In the genomic region with DNA sequence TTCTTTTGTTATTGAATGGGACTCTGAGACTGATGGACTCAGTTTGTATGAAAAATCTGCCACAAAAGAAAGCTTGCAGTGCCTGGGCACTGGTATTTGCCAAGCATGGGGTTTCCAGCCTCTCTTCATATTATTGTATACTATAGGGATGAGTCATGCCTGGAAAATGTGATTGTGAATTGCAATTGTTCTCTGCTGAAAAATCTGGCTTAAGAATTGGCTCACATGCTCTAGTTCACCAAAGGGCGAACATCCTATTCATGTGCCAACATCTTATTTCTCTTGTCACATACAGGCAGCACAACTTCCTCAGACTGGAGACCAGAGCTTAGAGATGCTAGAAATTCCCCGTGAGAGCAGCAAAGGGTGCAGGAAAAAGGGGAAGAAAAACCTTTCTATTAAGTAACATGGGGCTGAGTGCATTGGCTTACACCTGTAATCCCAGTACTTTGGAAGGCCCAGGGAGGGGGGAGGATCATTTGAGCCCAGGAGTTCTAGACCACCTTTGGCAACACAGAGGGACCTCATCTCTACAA, we compare ENCODE assay signal across 9 cellular contexts.
DNase-seq lines count a peak whose midpoint lies in the region; ATAC-seq, FAIRE-seq and TF ChIP-seq lines count a peak whose summit lies in the region.
"Had no signal": no experiment of that assay in that cellular context is flagged by ENCODE, and none has a peak within 500 bp of the region (broad histone marks: within the 10 kb centered on the region; RNA-seq: fewer than 3 reads in every experiment).

No MANE protein-coding gene starts in this region.

- no peaks in the 10 kb centered on the region for H3K4me1 ChIP-seq in CD4-positive, alpha-beta memory T cell (ENCODE audit: insufficient read depth, low read length)
- H3K4me1 ChIP-seq in Caco-2 (no peaks in the 10 kb centered on the region), kidney (ENCODE audit: control insufficient read depth in 1 of 2, insufficient read depth in 1 of 2, low read depth in 1 of 2, low read length in 2 of 2) (no peaks in the 10 kb centered on the region)

- H3K4me3 ChIP-seq in epithelial cell of esophagus (ENCODE audit: low read length) (no peak overlapping the region), Caco-2 (ENCODE audit: low read depth, low read length) (no peak overlapping the region), kidney (ENCODE audit: low read length in 2 of 2) (no peak overlapping the region)
- no peak overlapping the region for H3K4me3 ChIP-seq in CD4-positive, alpha-beta memory T cell (ENCODE audit: low read length in 2 of 2)
- H3K4me3 ChIP-seq: ascending aorta had no signal

- FAIRE-seq in kidney (lab: Jason Lieb, UNC): no peak

- H3K4me1 Mint-ChIP-seq in osteocyte (ENCODE audit: unreplicated experiment): peaks cover 34% of the 10 kb centered on the region
- H3K4me1 Mint-ChIP-seq in CD4-positive, alpha-beta memory T cell: peaks cover 0 to 1% (median 0%) of the 10 kb centered on the region in 4 donors
- H3K4me1 Mint-ChIP-seq in Caco-2 (ENCODE audit: low read depth, unreplicated experiment): no peaks in the 10 kb centered on the region

- no peaks in the 10 kb centered on the region for H3K9me3 ChIP-seq in CD4-positive, alpha-beta memory T cell (ENCODE audit: control insufficient read depth in 1 of 2, low read length in 2 of 2)
- H3K9me3 ChIP-seq in Caco-2: no peaks in the 10 kb centered on the region
- H3K9me3 ChIP-seq in kidney (ENCODE audit: control insufficient read depth in 1 of 2, low read length in 2 of 2): no peaks in the 10 kb centered on the region
- H3K9me3 ChIP-seq: ascending aorta had no signal

- POLR2A ChIA-PET in CD4-positive, alpha-beta memory T cell (lab: Charles Lee; ENCODE audit: partially characterized antibody): no interaction called here
- POLR2A ChIA-PET in Caco-2 (lab: Charles Lee): no interaction called here

- peaks cover 3% of the 10 kb centered on the region for H3K9me3 Mint-ChIP-seq in osteocyte (ENCODE audit: unreplicated experiment)
- H3K9me3 Mint-ChIP-seq in CD4-positive, alpha-beta memory T cell: no peaks in the 10 kb centered on the region
- no peaks in the 10 kb centered on the region for H3K9me3 Mint-ChIP-seq in Caco-2 (ENCODE audit: unreplicated experiment)

- peak overlapping the region; percentile 54 for H3K4me3 Mint-ChIP-seq in osteocyte (ENCODE audit: unreplicated experiment)
- H3K4me3 Mint-ChIP-seq in CD4-positive, alpha-beta memory T cell: no peak overlapping the region
- no peak overlapping the region for H3K4me3 Mint-ChIP-seq in Caco-2 (ENCODE audit: unreplicated experiment)

- H3K9ac ChIP-seq in kidney (ENCODE audit: low read length in 2 of 2): no peak overlapping the region

- H3K36me3 ChIP-seq in CD4-positive, alpha-beta memory T cell (ENCODE audit: insufficient read depth, low read length): no peaks in the 10 kb centered on the region
- H3K36me3 ChIP-seq in Caco-2 (ENCODE audit: control insufficient read depth, insufficient read depth, low read length) (no peaks in the 10 kb centered on the region), kidney (ENCODE audit: control insufficient read depth in 1 of 2, insufficient read depth in 2 of 2, low read length in 2 of 2) (no peaks in the 10 kb centered on the region)
- H3K36me3 ChIP-seq: ascending aorta had no signal

- no peaks in the 10 kb centered on the region for H3K36me3 Mint-ChIP-seq in osteocyte (ENCODE audit: unreplicated experiment)
- no peaks in the 10 kb centered on the region for H3K36me3 Mint-ChIP-seq in CD4-positive, alpha-beta memory T cell
- H3K36me3 Mint-ChIP-seq in Caco-2 (ENCODE audit: insufficient read depth, unreplicated experiment): no peaks in the 10 kb centered on the region

- no peaks in the 10 kb centered on the region for H3K27me3 ChIP-seq in CD4-positive, alpha-beta memory T cell (ENCODE audit: insufficient read depth, low read length)
- no peaks in the 10 kb centered on the region for H3K27me3 ChIP-seq in Caco-2 (replicated peaks; ENCODE audit: control insufficient read depth, insufficient read depth, low read length)
- H3K27me3 ChIP-seq: ascending aorta had no signal

- no peaks in the 10 kb centered on the region for H3K27me3 Mint-ChIP-seq in osteocyte (ENCODE audit: unreplicated experiment)
- H3K27me3 Mint-ChIP-seq in CD4-positive, alpha-beta memory T cell: peaks cover 5 to 15% of the 10 kb centered on the region in 2 donors
- peaks cover 11% of the 10 kb centered on the region for H3K27me3 Mint-ChIP-seq in Caco-2 (ENCODE audit: insufficient read depth, unreplicated experiment)

- intact Hi-C loops in CD4-positive, alpha-beta memory T cell (cut with micrococcal nuclease): no loop called here
- intact Hi-C loops in Caco-2 (cut with micrococcal nuclease; ENCODE audit: unreplicated experiment): no loop called here
- intact Hi-C loops in kidney (cut with DNase I): no loop called here

- no TSS peak for BruUV-seq in Caco-2 (replicated peaks; lab: Mats Ljungman, UMichigan)

- H3K27ac Mint-ChIP-seq in osteocyte (ENCODE audit: unreplicated experiment) (no peak overlapping the region), Caco-2 (ENCODE audit: unreplicated experiment) (no peak overlapping the region)
- H3K27ac Mint-ChIP-seq in CD4-positive, alpha-beta memory T cell: no peak overlapping the region

- no peak for ATAC-seq in GM18868 (IDR thresholded peaks at IDR 0.05; ENCODE audit: unreplicated experiment)

- CTCF ChIA-PET in CD4-positive, alpha-beta memory T cell (lab: Charles Lee; ENCODE audit: partially characterized antibody): no interaction called here
- CTCF ChIA-PET in Caco-2 (lab: Charles Lee): no interaction called here

- TF ChIP-seq CTCF in epithelial cell of esophagus (IDR thresholded peaks at IDR 0.05; ENCODE audit: insufficient read depth, low read depth, low read length, missing control alignments) (no peak), osteocyte (IDR thresholded peaks at IDR 0.05) (no peak), Caco-2 (IDR thresholded peaks at IDR 0.05; ENCODE audit: insufficient read depth in 1 of 2, low read depth in 1 of 2, low read length in 1 of 2, severe bottlenecking in 1 of 2, unreplicated experiment in 1 of 2) (no peak), kidney (IDR thresholded peaks at IDR 0.05; ENCODE audit: borderline replicate concordance, extremely low read depth, insufficient read depth) (no peak)

- H3K27ac ChIP-seq in CD4-positive, alpha-beta memory T cell (ENCODE audit: low read depth, low read length): no peak overlapping the region
- H3K27ac ChIP-seq in kidney (ENCODE audit: low read depth in 2 of 2, low read length in 2 of 2): no peak overlapping the region
- H3K27ac ChIP-seq: ascending aorta had no signal

- DNase-seq in EH (ENCODE audit: low read depth) (peak; percentile 83), NCI-H446 (lab: John Stamatoyannopoulos, UW) (peak; percentile 25 to 68), epithelial cell of esophagus (ENCODE audit: low read depth) (peak; percentile 83), osteocyte (ENCODE audit: extremely low spot score, unreplicated experiment) (peak; percentile 17), Caco-2 (no peak), kidney (no peak)
- DNase-seq in CD4-positive, alpha-beta memory T cell: no peak

Comparison
In these comparisons a context has a peak if more than half of its experiments do, and no peak if none do; other contexts are left out.
1. DNase-seq: peak in EH (single experiment), NCI-H446 (2 of 2), epithelial cell of esophagus (single experiment) and osteocyte (single experiment); none in CD4-positive, alpha-beta memory T cell (0 of 5), Caco-2 (0 of 2) and kidney (single experiment).